8 cellular contexts compared by ENCODE assay signal in genomic region chr1:204418174-204419063, GRCh38. TPM values are rescaled to one million over a fixed set of nuclear protein-coding genes. Genes with fewer than 3 reads are reported as not detected.
DNase-seq lines count a peak whose midpoint lies in the region; ATAC-seq and TF ChIP-seq lines count a peak whose summit lies in the region.

No MANE protein-coding gene starts in this region.

- POLR2A ChIA-PET in PC-3 (lab: Charles Lee; ENCODE audit: unreplicated experiment) = interaction anchor here (0.6 kb wide), 2 partner anchors 14 to 26 kb away, joined by 3 read pairs; no protein-coding TSS in a partner anchor

- H3K4me3 ChIP-seq in PC-3 (ENCODE audit: low read length) = peak overlapping the region; percentile 61; the same call in 1 of the 2 replicates

- H3K4me1 Mint-ChIP-seq in stimulated activated memory B cell treated with anti-CD40 and anti-IgM and Interleukin-4, amounts not matched to agents 10 μg/mL and 1 μg/mL and 100 μg/mL, for 72 hours = peaks cover 41% of the 10 kb centered on the region

- H3K9me2 ChIP-seq in PC-3 (replicated peaks; ENCODE audit: low read length) = no peaks in the 10 kb centered on the region

- peak overlapping the region; percentile 65 for H3K27ac Mint-ChIP-seq in stimulated activated memory B cell treated with anti-CD40 and anti-IgM and Interleukin-4, amounts not matched to agents 10 μg/mL and 1 μg/mL and 100 μg/mL, for 72 hours

- H3K27ac ChIP-seq in PC-3 (ENCODE audit: low read length) = peak overlapping the region; percentile 95

- peaks cover 16% of the 10 kb centered on the region for H3F3A ChIP-seq in PC-3 (ENCODE audit: low read length, unreplicated experiment)

- peak overlapping the region; percentile 86 for H3K4me2 ChIP-seq in PC-3 (ENCODE audit: low read length)

- TF ChIP-seq CTCF in GM20000 (IDR thresholded peaks at IDR 0.05; ENCODE audit: extremely low read depth, missing control alignments) (no peak), PC-3 (conservative IDR thresholded peaks at IDR 0.05; ENCODE audit: low read depth, low read length) (no peak)

- BruUV-seq in PC-3 (replicated peaks; lab: Mats Ljungman, UMichigan) = no TSS peak

- no peak overlapping the region for H2AFZ ChIP-seq in PC-3 (ENCODE audit: low read length)

- peaks cover 57% of the 10 kb centered on the region for H3K4me1 ChIP-seq in PC-3 (ENCODE audit: insufficient read depth, low read length)

- CTCF ChIA-PET in PC-3 (lab: Charles Lee) = interaction anchor here (0.6 to 0.9 kb wide), 2 partner anchors 85 to 125 kb away, joined by 3 to 4 read pairs; no protein-coding TSS in a partner anchor

- ATAC-seq in PC-3 = peak; percentile 3
- peak; percentile 87 for ATAC-seq in stimulated activated memory B cell treated with anti-CD40 and anti-IgM and Interleukin-4, amounts not matched to agents 10 μg/mL and 1 μg/mL and 100 μg/mL, for 72 hours
- ATAC-seq in activated CD4-positive, CD25-positive, alpha-beta regulatory T cell treated with anti-CD3 and anti-CD28 coated beads, Interleukin-2, amount 50 U/mL, for 24 hours = no peak
- ATAC-seq in GM21515 (IDR thresholded peaks at IDR 0.05; ENCODE audit: unreplicated experiment) = no peak

- peak; percentile 55 for DNase-seq in GM20000 (ENCODE audit: low spot score)
- peak; percentile 72 for DNase-seq in PC-3
- peak; percentile 56 for DNase-seq in fibroblast of peridontal ligament (ENCODE audit: extremely low read depth)
- no peak for DNase-seq in NCI-H748 treated with DMSO at 0.1 percent for 48 hours (lab: John Stamatoyannopoulos, UW)
- no peak for DNase-seq in SW480 (ENCODE audit: low spot score)

- H3K9me3 Mint-ChIP-seq in stimulated activated memory B cell treated with anti-CD40 and anti-IgM and Interleukin-4, amounts not matched to agents 10 μg/mL and 1 μg/mL and 100 μg/mL, for 72 hours = no peaks in the 10 kb centered on the region

- peaks cover 5% of the 10 kb centered on the region for H3K36me3 ChIP-seq in PC-3 (ENCODE audit: low read depth, low read length)

- peaks cover 7% of the 10 kb centered on the region for H3K79me2 ChIP-seq in PC-3 (ENCODE audit: low read length)

- no peaks in the 10 kb centered on the region for H3K27me3 ChIP-seq in PC-3 (ENCODE audit: low read length)

- no peaks in the 10 kb centered on the region for H4K20me1 ChIP-seq in PC-3 (ENCODE audit: low read length)

- no peaks in the 10 kb centered on the region for H3K36me3 Mint-ChIP-seq in stimulated activated memory B cell treated with anti-CD40 and anti-IgM and Interleukin-4, amounts not matched to agents 10 μg/mL and 1 μg/mL and 100 μg/mL, for 72 hours

- no peak overlapping the region for H3K4me3 Mint-ChIP-seq in stimulated activated memory B cell treated with anti-CD40 and anti-IgM and Interleukin-4, amounts not matched to agents 10 μg/mL and 1 μg/mL and 100 μg/mL, for 72 hours

- H3K27me3 Mint-ChIP-seq in stimulated activated memory B cell treated with anti-CD40 and anti-IgM and Interleukin-4, amounts not matched to agents 10 μg/mL and 1 μg/mL and 100 μg/mL, for 72 hours = no peaks in the 10 kb centered on the region

- peak overlapping the region; percentile 61 for H3K9ac ChIP-seq in PC-3 (ENCODE audit: low read length)

- intact Hi-C loops in PC-3 (cut with micrococcal nuclease) = no loop called here

- H3K9me3 ChIP-seq in PC-3 (ENCODE audit: low read length) = no peaks in the 10 kb centered on the region

RNA-seq across cellular contexts. Expression of gene PPP1R15B, which starts 6.8 kb away (rescaled TPM):
- 50.7 and 57.5 TPM in 2 replicates for total RNA-seq in PC-3 (2014; rRNA removed)

RNA-seq across cellular contexts. Expression of gene PLEKHA6, which starts 58.7 kb away (rescaled TPM):
- 53.8 and 64.3 TPM in 2 replicates for total RNA-seq in PC-3 (2014; rRNA removed)

Comparison
In these comparisons a context has a peak if more than half of its experiments do, and no peak if none do; other contexts are left out.
1. DNase-seq: peak in GM20000 (single experiment), PC-3 (single experiment) and fibroblast of peridontal ligament (single experiment); none in NCI-H748 treated with DMSO at 0.1 percent for 48 hours (single experiment) and SW480 (single experiment).
2. ATAC-seq: peak in PC-3 (single experiment) and stimulated activated memory B cell treated with anti-CD40 and anti-IgM and Interleukin-4, amounts not matched to agents 10 μg/mL and 1 μg/mL and 100 μg/mL, for 72 hours (single experiment); none in activated CD4-positive, CD25-positive, alpha-beta regulatory T cell treated with anti-CD3 and anti-CD28 coated beads, Interleukin-2, amount 50 U/mL, for 24 hours (0 of 2) and GM21515 (single experiment).